Comparison of ENCODE assay signal across 8 cellular contexts in genomic region chr12:49069507-49070346, GRCh38. TPM values are rescaled to one million over a fixed set of nuclear protein-coding genes. Genes with fewer than 3 reads are reported as not detected.
DNase-seq lines count a peak whose midpoint lies in the region; ATAC-seq, FAIRE-seq and TF ChIP-seq lines count a peak whose summit lies in the region.

A gene with protein sequence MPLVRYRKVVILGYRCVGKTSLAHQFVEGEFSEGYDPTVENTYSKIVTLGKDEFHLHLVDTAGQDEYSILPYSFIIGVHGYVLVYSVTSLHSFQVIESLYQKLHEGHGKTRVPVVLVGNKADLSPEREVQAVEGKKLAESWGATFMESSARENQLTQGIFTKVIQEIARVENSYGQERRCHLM (minus strand): TSS chr12:49069979. CDS start chr12:49069785, 194 bp downstream.

- DNase-seq in GM12892 (ENCODE audit: insufficient read length) (peak; percentile 96), NCI-H1436 (lab: John Stamatoyannopoulos, UW) (peak; percentile 97), SW480 (ENCODE audit: low spot score) (peak; percentile 97), heart left ventricle (peak; percentile 98 to 99 (median 99)), progenitor cell of endocrine pancreas (ENCODE audit: low spot score, unreplicated experiment) (peak; percentile 98)
- DNase-seq in activated naive CD8-positive, alpha-beta T cell treated with anti-CD3 and anti-CD28 coated beads, Interleukin-2, amount 50 U/mL, for 24 hours: peak; percentile 99

- TF ChIP-seq CTCF in heart left ventricle (IDR thresholded peaks at IDR 0.05): peak in 1 of 12 donors; percentile 13
- TF ChIP-seq CTCF in progenitor cell of endocrine pancreas (IDR thresholded peaks at IDR 0.05; ENCODE audit: unreplicated experiment): peak; percentile 39

- peak within 1 kb of the TSS in 10 of 12 donors; percentile 14 to 79 (median 68) for H3K27ac ChIP-seq in heart left ventricle
- H3K27ac ChIP-seq in urinary bladder (ENCODE audit: low read depth): no peak within 1 kb of the TSS

- H3K27me3 ChIP-seq in heart left ventricle: no peaks in the 10 kb centered on the region

- 0 to 1% (median 0%) methylated on average over 42 to 60 of the region's 60 CpGs for WGBS in heart left ventricle, 4 donors
- WGBS in urinary bladder: under 1% methylated on average over 60 of the region's 60 CpGs

- H3K9me3 Mint-ChIP-seq in activated naive CD8-positive, alpha-beta T cell treated with anti-CD3 and anti-CD28 coated beads, Interleukin-2, amount 50 U/mL, for 24 hours: no peaks in the 10 kb centered on the region
- no peaks in the 10 kb centered on the region for H3K9me3 Mint-ChIP-seq in progenitor cell of endocrine pancreas (ENCODE audit: low read depth)

- H3K4me1 ChIP-seq in heart left ventricle (peaks cover 0 to 19% (median 14%) of the 10 kb centered on the region in 12 donors), urinary bladder (ENCODE audit: insufficient read depth) (peaks cover 2% of the 10 kb centered on the region)

- H3K9me3 ChIP-seq in heart left ventricle: no peaks in the 10 kb centered on the region

- no peaks in the 10 kb centered on the region for H3K36me3 ChIP-seq in heart left ventricle
- H3K36me3 ChIP-seq in urinary bladder (ENCODE audit: insufficient read depth): no peaks in the 10 kb centered on the region

- H3K4me1 Mint-ChIP-seq in activated naive CD8-positive, alpha-beta T cell treated with anti-CD3 and anti-CD28 coated beads, Interleukin-2, amount 50 U/mL, for 24 hours: peaks cover 21% of the 10 kb centered on the region
- H3K4me1 Mint-ChIP-seq in progenitor cell of endocrine pancreas (ENCODE audit: low read depth): peaks cover 8% of the 10 kb centered on the region

- peak within 1 kb of the TSS; percentile 88 for H3K27ac Mint-ChIP-seq in activated naive CD8-positive, alpha-beta T cell treated with anti-CD3 and anti-CD28 coated beads, Interleukin-2, amount 50 U/mL, for 24 hours
- peak within 1 kb of the TSS; percentile 96 for H3K27ac Mint-ChIP-seq in progenitor cell of endocrine pancreas

- FAIRE-seq in GM12892 (lab: Jason Lieb, UNC): peak; percentile 91

- H3K27me3 Mint-ChIP-seq in activated naive CD8-positive, alpha-beta T cell treated with anti-CD3 and anti-CD28 coated beads, Interleukin-2, amount 50 U/mL, for 24 hours: no peaks in the 10 kb centered on the region
- H3K27me3 Mint-ChIP-seq in progenitor cell of endocrine pancreas: peaks cover 15% of the 10 kb centered on the region

- H3K4me3 Mint-ChIP-seq in activated naive CD8-positive, alpha-beta T cell treated with anti-CD3 and anti-CD28 coated beads, Interleukin-2, amount 50 U/mL, for 24 hours: peak within 1 kb of the TSS; percentile 95
- H3K4me3 Mint-ChIP-seq in progenitor cell of endocrine pancreas (ENCODE audit: low read depth): peak within 1 kb of the TSS; percentile 86

- TF ChIP-seq POLR2A in GM12892 (IDR thresholded peaks at IDR 0.05; ENCODE audit: low read depth, low read length) (peak; percentile 51; the same call in 1 of the 2 replicates), heart left ventricle (IDR thresholded peaks at IDR 0.05) (peak in 1 of 2 donors; percentile 53)

- ATAC-seq in HG02852 (IDR thresholded peaks at IDR 0.05; ENCODE audit: unreplicated experiment) (peak; percentile 99), heart left ventricle (peak; percentile 100)
- peak; percentile 99 for ATAC-seq in activated naive CD8-positive, alpha-beta T cell treated with anti-CD3 and anti-CD28 coated beads, Interleukin-2, amount 50 U/mL, for 24 hours

- intact Hi-C loops in heart left ventricle (cut with DNase I): loop anchor here in 7 of 10 donors (5.0 to 10.0 kb wide), 3 partner anchors 33 to 163 kb away; no protein-coding TSS in a partner anchor

- H3K4me3 ChIP-seq in heart left ventricle (peak within 1 kb of the TSS; percentile 52 to 90 (median 80)), urinary bladder (ENCODE audit: low read depth, low read length) (peak within 1 kb of the TSS; percentile 71)

- H3K36me3 Mint-ChIP-seq in activated naive CD8-positive, alpha-beta T cell treated with anti-CD3 and anti-CD28 coated beads, Interleukin-2, amount 50 U/mL, for 24 hours (ENCODE audit: low read depth): peaks cover 7% of the 10 kb centered on the region
- no peaks in the 10 kb centered on the region for H3K36me3 Mint-ChIP-seq in progenitor cell of endocrine pancreas (ENCODE audit: insufficient read depth)

RNA-seq across cellular contexts. Expression of the gene that starts here (rescaled TPM):
- 12.5 TPM for polyA plus RNA-seq in GM12892 (2012; ENCODE audit: missing spikeins)
- 1 to 10 TPM in 2 of 9 donors, under 1 TPM in 2, not detected in 5; 0.19 to 2.0 (median 0.72) TPM for total RNA-seq in heart left ventricle
- polyA plus RNA-seq in heart left ventricle: under 1 TPM; 0.37 to 0.50 TPM
- total RNA-seq in progenitor cell of endocrine pancreas: 0.72 and 0.75 TPM in 2 replicates
- not detected for total RNA-seq in urinary bladder
- polyA plus RNA-seq in urinary bladder: 0.68 TPM

Comparison
In these comparisons a context has a peak if more than half of its experiments do, and no peak if none do; other contexts are left out.
1. Peak in DNase-seq in progenitor cell of endocrine pancreas; RNA of the gene not detected or under 1 TPM.